8 cellular contexts compared by ENCODE assay signal in the genomic region with DNA sequence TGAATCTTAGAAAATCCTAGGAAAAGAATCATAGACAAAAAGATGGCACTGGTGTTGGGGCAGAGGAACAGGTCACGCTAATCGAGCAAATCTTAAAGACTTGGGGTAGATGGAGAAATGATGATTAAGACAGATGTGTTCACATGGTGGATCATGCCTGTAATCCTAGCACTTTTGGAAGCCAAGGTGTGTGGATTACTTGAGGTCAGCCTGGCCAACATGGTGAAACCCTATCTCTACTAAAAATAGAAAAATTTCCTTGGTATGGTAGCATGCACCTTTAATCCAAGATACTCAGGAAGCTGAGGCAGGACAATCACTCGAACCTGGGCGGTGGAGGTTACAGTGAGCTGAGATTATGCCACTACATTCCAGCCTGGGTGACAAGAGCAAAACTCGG.
"Had no signal": no experiment of that assay in that cellular context is flagged by ENCODE, and none has a peak within 500 bp of the region (broad histone marks: within the 10 kb centered on the region; RNA-seq: fewer than 3 reads in every experiment).

No MANE protein-coding gene starts in this region.

- FAIRE-seq: G401.6, GM12878, GM12891, GM12892, GM18507, GM19239 had no signal

- DNase-seq: GDM1, GF-D8 had no signal

- H3K4me3 ChIP-seq: GM12878 had no signal

- ATAC-seq: GM12878 had no signal
